In genomic region chr9:126606483-126606870, GRCh38 we compare ENCODE assay signal across 19 cellular contexts. TPM values are rescaled to one million over a fixed set of nuclear protein-coding genes. Genes with fewer than 3 reads are reported as not detected.
A peak's percentile ranks its signal among the peaks of the same experiment; 100 is the strongest.
DNase-seq lines count a peak whose midpoint lies in the region; ATAC-seq and TF ChIP-seq lines count a peak whose summit lies in the region.
"Had no signal": no experiment of that assay in that cellular context is flagged by ENCODE, and none has a peak within 500 bp of the region (broad histone marks: within the 10 kb centered on the region; RNA-seq: fewer than 3 reads in every experiment).

No MANE protein-coding gene starts in this region.

- no peak overlapping the region for H3K9ac ChIP-seq in BLaER1 treated with 17β-estradiol and CSF1 and Interleukin-3, amounts not matched to agents 10 nM and 100 nM
- H3K9ac ChIP-seq: GM23248 had no signal

- no peaks in the 10 kb centered on the region for H3K36me3 ChIP-seq in BLaER1 treated with 17β-estradiol and CSF1 and Interleukin-3, amounts not matched to agents 10 nM and 100 nM
- H3K36me3 ChIP-seq in H7 (replicated peaks; ENCODE audit: control insufficient read depth, insufficient read depth, low read length) (no peaks in the 10 kb centered on the region), osteoblast (ENCODE audit: insufficient read depth, low read length) (no peaks in the 10 kb centered on the region)
- no peaks in the 10 kb centered on the region for H3K36me3 ChIP-seq in naive thymus-derived CD4-positive, alpha-beta T cell (ENCODE audit: control insufficient read depth in 2 of 3, insufficient read depth in 3 of 3, low read length in 3 of 3)
- H3K36me3 ChIP-seq: BE2C had no signal

- peaks cover 5 to 13% (median 8%) of the 10 kb centered on the region in 10 experiments; a peak in 13 of 20 replicates for H3K4me1 ChIP-seq in BLaER1 treated with 17β-estradiol and CSF1 and Interleukin-3, amounts not matched to agents 10 nM and 100 nM
- no peaks in the 10 kb centered on the region for H3K4me1 ChIP-seq in osteoblast (ENCODE audit: insufficient read depth, low read length)
- H3K4me1 ChIP-seq in naive thymus-derived CD4-positive, alpha-beta T cell (ENCODE audit: control insufficient read depth in 2 of 2, insufficient read depth in 2 of 2, low read length in 2 of 2): no peaks in the 10 kb centered on the region

- no peak overlapping the region for H2AFZ ChIP-seq in osteoblast (ENCODE audit: low read length)
- H2AFZ ChIP-seq: GM23248 had no signal

- POLR2A ChIA-PET in CD4-positive, alpha-beta T cell (lab: Charles Lee): no interaction called here
- POLR2A ChIA-PET in naive thymus-derived CD4-positive, alpha-beta T cell (lab: Charles Lee): no interaction called here

- H3K9me3 Mint-ChIP-seq in CD4-positive, alpha-beta T cell: no peaks in the 10 kb centered on the region
- no peaks in the 10 kb centered on the region for H3K9me3 Mint-ChIP-seq in naive thymus-derived CD4-positive, alpha-beta T cell
- H3K9me3 Mint-ChIP-seq: CD8-positive, alpha-beta T cell; HFFc6 had no signal

- intact Hi-C loops in CD4-positive, alpha-beta T cell (cut with DNase I, micrococcal nuclease): no loop called here
- intact Hi-C loops in naive thymus-derived CD4-positive, alpha-beta T cell (cut with micrococcal nuclease): no loop called here

- H3K36me3 Mint-ChIP-seq in CD4-positive, alpha-beta T cell (ENCODE audit: low read depth): no peaks in the 10 kb centered on the region
- no peaks in the 10 kb centered on the region for H3K36me3 Mint-ChIP-seq in naive thymus-derived CD4-positive, alpha-beta T cell
- H3K36me3 Mint-ChIP-seq: CD14-positive monocyte; CD8-positive, alpha-beta T cell had no signal

- peak; percentile 4 for DNase-seq in H7
- DNase-seq in osteoblast (ENCODE audit: insufficient read length, low spot score, missing footprints): peak; percentile 46
- no peak for DNase-seq in CD4-positive, alpha-beta T cell
- no peak for DNase-seq in NCI-H187 (lab: John Stamatoyannopoulos, UW)
- DNase-seq in naive thymus-derived CD4-positive, alpha-beta T cell: no peak
- no peak for DNase-seq in amygdala (lab: John Stamatoyannopoulos, UW)
- DNase-seq: ACHN; BE2C; Calu3; CD8-positive, alpha-beta T cell; DMS79 treated with DMSO at 0.1 percent for 48 hours; GF-D8; GM23248; HCEC 1CT; HFFc6 had no signal

- no peak overlapping the region for H3K27ac Mint-ChIP-seq in CD4-positive, alpha-beta T cell
- H3K27ac Mint-ChIP-seq in naive thymus-derived CD4-positive, alpha-beta T cell: no peak overlapping the region
- H3K27ac Mint-ChIP-seq: CD14-positive monocyte; CD8-positive, alpha-beta T cell; HFFc6 had no signal

- no peaks in the 10 kb centered on the region for H3K9me3 ChIP-seq in BLaER1 treated with 17β-estradiol and CSF1 and Interleukin-3, amounts not matched to agents 10 nM and 100 nM (replicated peaks in 1 of 11)
- no peaks in the 10 kb centered on the region for H3K9me3 ChIP-seq in osteoblast (ENCODE audit: low read depth, low read length)
- no peaks in the 10 kb centered on the region for H3K9me3 ChIP-seq in CD4-positive, alpha-beta T cell (ENCODE audit: control insufficient read depth, low read length)
- H3K9me3 ChIP-seq in naive thymus-derived CD4-positive, alpha-beta T cell (ENCODE audit: control insufficient read depth in 2 of 3, low read length in 3 of 3): no peaks in the 10 kb centered on the region
- H3K9me3 ChIP-seq: BE2C had no signal

- peak; percentile 36 for ATAC-seq in esophagus mucosa
- ATAC-seq in CD4-positive, alpha-beta T cell (ENCODE audit: poor library complexity): no peak
- ATAC-seq in naive thymus-derived CD4-positive, alpha-beta T cell: no peak
- ATAC-seq: CD8-positive, alpha-beta T cell had no signal

- H3K4me2 ChIP-seq in BLaER1 treated with 17β-estradiol and CSF1 and Interleukin-3, amounts not matched to agents 10 nM and 100 nM: peak overlapping the region in 8 of 11 experiments; percentile 2 to 44 (median 28); a peak in 8 of 22 replicates
- H3K4me2 ChIP-seq in osteoblast (ENCODE audit: insufficient read depth, low read length): no peak overlapping the region

- H4K20me1 ChIP-seq in BLaER1 treated with 17β-estradiol and CSF1 and Interleukin-3, amounts not matched to agents 10 nM and 100 nM: peaks cover 0 to 44% (median 16%) of the 10 kb centered on the region in 11 experiments; a peak in 14 of 22 replicates
- H4K20me1 ChIP-seq in osteoblast (ENCODE audit: insufficient read depth, low read length): peaks cover 4% of the 10 kb centered on the region

- peaks cover 66% of the 10 kb centered on the region for H3K27me3 Mint-ChIP-seq in CD4-positive, alpha-beta T cell
- peaks cover 42 to 75% (median 59%) of the 10 kb centered on the region in 5 donors for H3K27me3 Mint-ChIP-seq in naive thymus-derived CD4-positive, alpha-beta T cell

- no peaks in the 10 kb centered on the region for H3K79me2 ChIP-seq in osteoblast (ENCODE audit: insufficient read depth, low read length)

- no peak for TF ChIP-seq CTCF in osteoblast (IDR thresholded peaks at IDR 0.05; ENCODE audit: extremely low read depth, low read depth, low read length)
- TF ChIP-seq CTCF in CD4-positive, alpha-beta T cell (IDR thresholded peaks at IDR 0.05): no peak

- CTCF ChIA-PET in CD4-positive, alpha-beta T cell (lab: Charles Lee): no interaction called here
- CTCF ChIA-PET in naive thymus-derived CD4-positive, alpha-beta T cell (lab: Charles Lee): no interaction called here

- H3K4me3 ChIP-seq in BLaER1 treated with 17β-estradiol and CSF1 and Interleukin-3, amounts not matched to agents 10 nM and 100 nM: no peak overlapping the region
- H3K4me3 ChIP-seq in H7 (ENCODE audit: insufficient read depth, low read depth, low read length) (no peak overlapping the region), osteoblast (ENCODE audit: insufficient read depth, low read length) (no peak overlapping the region)
- no peak overlapping the region for H3K4me3 ChIP-seq in naive thymus-derived CD4-positive, alpha-beta T cell (ENCODE audit: low read length)
- H3K4me3 ChIP-seq: GM23248 had no signal

- H3K4me3 Mint-ChIP-seq in CD4-positive, alpha-beta T cell: no peak overlapping the region
- no peak overlapping the region for H3K4me3 Mint-ChIP-seq in naive thymus-derived CD4-positive, alpha-beta T cell
- H3K4me3 Mint-ChIP-seq: CD8-positive, alpha-beta T cell; HFFc6 had no signal

- H3K27ac ChIP-seq in BLaER1 treated with 17β-estradiol and CSF1 and Interleukin-3, amounts not matched to agents 10 nM and 100 nM: no peak overlapping the region
- no peak overlapping the region for H3K27ac ChIP-seq in osteoblast (ENCODE audit: low read depth, low read length)
- no peak overlapping the region for H3K27ac ChIP-seq in CD4-positive, alpha-beta T cell (ENCODE audit: low read depth, low read length)
- no peak overlapping the region for H3K27ac ChIP-seq in naive thymus-derived CD4-positive, alpha-beta T cell (ENCODE audit: low read depth, low read length)
- H3K27ac ChIP-seq: GM23248, HL-60 had no signal

- peaks cover 5% of the 10 kb centered on the region for H3K4me1 Mint-ChIP-seq in CD4-positive, alpha-beta T cell (ENCODE audit: low read depth)
- H3K4me1 Mint-ChIP-seq in naive thymus-derived CD4-positive, alpha-beta T cell: peaks cover 0 to 6% (median 4%) of the 10 kb centered on the region in 7 donors

- H3K27me3 ChIP-seq in BLaER1 treated with 17β-estradiol and CSF1 and Interleukin-3, amounts not matched to agents 10 nM and 100 nM: peaks cover 35 to 48% (median 43%) of the 10 kb centered on the region in 11 experiments
- H3K27me3 ChIP-seq in H7 (ENCODE audit: control insufficient read depth, insufficient read depth, low read length) (peaks cover 35% of the 10 kb centered on the region), osteoblast (ENCODE audit: insufficient read depth, low read length) (peaks cover 48% of the 10 kb centered on the region)
- H3K27me3 ChIP-seq in CD4-positive, alpha-beta T cell (ENCODE audit: control insufficient read depth, insufficient read depth, low read length): peaks cover 55% of the 10 kb centered on the region
- H3K27me3 ChIP-seq in naive thymus-derived CD4-positive, alpha-beta T cell (ENCODE audit: control insufficient read depth in 2 of 2, insufficient read depth in 2 of 2, low read length in 2 of 2): peaks cover 0 to 4% of the 10 kb centered on the region in 2 donors

RNA-seq across cellular contexts. Expression of gene LMX1B, which starts 7.3 kb away (rescaled TPM):
- 8.7 and 16.7 TPM in 2 replicates for total RNA-seq in H7 (2014; rRNA removed; shearing (Covaris generic))
- not detected for total RNA-seq in esophagus mucosa
- total RNA-seq in osteoblast: under 0.01 TPM in 2 replicates
- total RNA-seq in CD4-positive, alpha-beta T cell: not detected
- total RNA-seq in naive thymus-derived CD4-positive, alpha-beta T cell: not detected
- not detected for polyA plus RNA-seq in naive thymus-derived CD4-positive, alpha-beta T cell
- total RNA-seq: Calu3; CD8-positive, alpha-beta T cell; GM23248; HFFc6 had no signal
- polyA plus RNA-seq: CD14-positive monocyte, GM23248 had no signal

Comparison
In these comparisons a context has a peak if more than half of its experiments do, and no peak if none do; other contexts are left out.
1. DNase-seq: peak in H7 (single experiment) and osteoblast (single experiment); none in CD4-positive, alpha-beta T cell (0 of 10), NCI-H187 (0 of 2), naive thymus-derived CD4-positive, alpha-beta T cell (0 of 9) and amygdala (0 of 56).